In the genomic region with DNA sequence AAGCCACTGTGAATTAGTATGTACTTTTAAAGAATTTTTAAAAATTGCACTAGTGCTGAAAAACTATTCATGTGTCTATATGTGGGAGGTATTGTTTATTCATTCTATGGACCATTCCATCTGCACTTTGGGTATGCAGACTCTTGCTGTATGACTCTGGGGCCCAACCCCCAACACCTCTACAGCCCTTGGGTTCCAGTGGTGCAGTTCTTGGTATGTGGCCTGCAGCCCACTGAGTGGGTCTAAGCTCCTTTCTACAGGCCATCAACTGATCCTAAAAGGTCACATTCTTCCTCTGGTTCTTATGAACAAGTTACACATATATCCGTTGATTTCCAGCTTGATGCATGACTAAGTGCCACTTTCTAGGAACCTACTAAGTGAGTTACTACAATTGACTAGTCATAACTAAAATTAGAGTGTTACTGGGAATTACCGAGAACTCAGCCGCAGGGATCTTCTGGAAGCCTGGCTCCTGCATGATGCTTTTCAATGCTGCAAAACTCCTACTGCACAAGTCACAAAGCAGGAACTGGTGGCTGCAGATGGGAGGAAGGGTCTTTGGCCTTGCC, we compare ENCODE assay signal across 1 cellular context.
TF ChIP-seq lines count a peak whose summit lies in the region.

No MANE protein-coding gene starts in this region.

TF ChIP-seq in K562, 482 proteins besides CTCF, POLR2A, EP300 and RAD21 (continued from another document):
- TF ChIP-seq, protein P1, sequence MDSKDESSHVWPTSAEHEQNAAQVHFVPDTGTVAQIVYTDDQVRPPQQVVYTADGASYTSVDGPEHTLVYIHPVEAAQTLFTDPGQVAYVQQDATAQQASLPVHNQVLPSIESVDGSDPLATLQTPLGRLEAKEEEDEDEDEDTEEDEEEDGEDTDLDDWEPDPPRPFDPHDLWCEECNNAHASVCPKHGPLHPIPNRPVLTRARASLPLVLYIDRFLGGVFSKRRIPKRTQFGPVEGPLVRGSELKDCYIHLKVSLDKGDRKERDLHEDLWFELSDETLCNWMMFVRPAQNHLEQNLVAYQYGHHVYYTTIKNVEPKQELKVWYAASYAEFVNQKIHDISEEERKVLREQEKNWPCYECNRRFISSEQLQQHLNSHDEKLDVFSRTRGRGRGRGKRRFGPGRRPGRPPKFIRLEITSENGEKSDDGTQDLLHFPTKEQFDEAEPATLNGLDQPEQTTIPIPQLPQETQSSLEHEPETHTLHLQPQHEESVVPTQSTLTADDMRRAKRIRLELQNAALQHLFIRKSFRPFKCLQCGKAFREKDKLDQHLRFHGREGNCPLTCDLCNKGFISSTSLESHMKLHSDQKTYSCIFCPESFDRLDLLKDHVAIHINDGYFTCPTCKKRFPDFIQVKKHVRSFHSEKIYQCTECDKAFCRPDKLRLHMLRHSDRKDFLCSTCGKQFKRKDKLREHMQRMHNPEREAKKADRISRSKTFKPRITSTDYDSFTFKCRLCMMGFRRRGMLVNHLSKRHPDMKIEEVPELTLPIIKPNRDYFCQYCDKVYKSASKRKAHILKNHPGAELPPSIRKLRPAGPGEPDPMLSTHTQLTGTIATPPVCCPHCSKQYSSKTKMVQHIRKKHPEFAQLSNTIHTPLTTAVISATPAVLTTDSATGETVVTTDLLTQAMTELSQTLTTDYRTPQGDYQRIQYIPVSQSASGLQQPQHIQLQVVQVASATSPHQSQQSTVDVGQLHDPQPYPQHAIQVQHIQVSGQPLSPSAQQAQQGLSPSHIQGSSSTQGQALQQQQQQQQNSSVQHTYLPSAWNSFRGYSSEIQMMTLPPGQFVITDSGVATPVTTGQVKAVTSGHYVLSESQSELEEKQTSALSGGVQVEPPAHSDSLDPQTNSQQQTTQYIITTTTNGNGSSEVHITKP (IDR thresholded peaks at IDR 0.05; ENCODE audit: partially characterized antibody): peak; percentile 90
- TF ChIP-seq ADNP (tag; IDR thresholded peaks at IDR 0.05) (no peak), MEIS2 (IDR thresholded peaks at IDR 0.05; ENCODE audit: partially characterized antibody) (no peak), JUND (IDR thresholded peaks at IDR 0.05; ENCODE audit: borderline replicate concordance, low read depth, low read length) (no peak), JUND (tag; IDR thresholded peaks at IDR 0.05; ENCODE audit: borderline replicate concordance, low read depth, low read length) (peak; percentile 53; the same call in 2 of the 3 replicates), ETV6 (IDR thresholded peaks at IDR 0.05; ENCODE audit: borderline replicate concordance in 1 of 2, low read depth in 2 of 2, low read length in 1 of 2) (no peak), ETV6 (CRISPR knock-in tag; IDR thresholded peaks at IDR 0.05; ENCODE audit: borderline replicate concordance) (no peak), STAT5A (IDR thresholded peaks at IDR 0.05; ENCODE audit: borderline replicate concordance, low read length) (peak; percentile 21; the same call in 1 of the 2 replicates), ZKSCAN1 (IDR thresholded peaks at IDR 0.05; ENCODE audit: low read depth, low read length) (peak; percentile 56; the same call in 1 of the 2 replicates), FOSL1 (tag; conservative IDR thresholded peaks at IDR 0.05) (0 out of 2 replicates have a peak, but pooled peaks have one; percentile 11), MEF2A (IDR thresholded peaks at IDR 0.05; ENCODE audit: control insufficient read depth, low read depth, low read length) (peak; percentile 65; the same call in 1 of the 2 replicates), SAFB2 (IDR thresholded peaks at IDR 0.05; ENCODE audit: borderline replicate concordance, low read depth, low read length, severe bottlenecking) (no peak), ARID1B (IDR thresholded peaks at IDR 0.05) (0 out of 2 replicates have a peak, but pooled peaks have one; percentile 10), GTF2E2 (tag; IDR thresholded peaks at IDR 0.05) (no peak), ZNF76 (CRISPR knock-in tag; IDR thresholded peaks at IDR 0.05; ENCODE audit: borderline replicate concordance) (no peak), XRCC5 (IDR thresholded peaks at IDR 0.05; ENCODE audit: low read depth, low read length) (no peak), ZNF184 (CRISPR knock-in tag; IDR thresholded peaks at IDR 0.05) (peak; percentile 84), TCF3 (CRISPR knock-in tag; IDR thresholded peaks at IDR 0.05) (0 out of 2 replicates have a peak, but pooled peaks have one; percentile 12), PTTG1 (tag; IDR thresholded peaks at IDR 0.05; ENCODE audit: low read depth) (no peak), SOX6 (IDR thresholded peaks at IDR 0.05) (no peak), SIN3A (IDR thresholded peaks at IDR 0.05; ENCODE audit: borderline replicate concordance in 2 of 2, control insufficient read depth in 1 of 2, low read depth in 2 of 2, low read length in 2 of 2) (no peak)
- TF ChIP-seq, protein P2, sequence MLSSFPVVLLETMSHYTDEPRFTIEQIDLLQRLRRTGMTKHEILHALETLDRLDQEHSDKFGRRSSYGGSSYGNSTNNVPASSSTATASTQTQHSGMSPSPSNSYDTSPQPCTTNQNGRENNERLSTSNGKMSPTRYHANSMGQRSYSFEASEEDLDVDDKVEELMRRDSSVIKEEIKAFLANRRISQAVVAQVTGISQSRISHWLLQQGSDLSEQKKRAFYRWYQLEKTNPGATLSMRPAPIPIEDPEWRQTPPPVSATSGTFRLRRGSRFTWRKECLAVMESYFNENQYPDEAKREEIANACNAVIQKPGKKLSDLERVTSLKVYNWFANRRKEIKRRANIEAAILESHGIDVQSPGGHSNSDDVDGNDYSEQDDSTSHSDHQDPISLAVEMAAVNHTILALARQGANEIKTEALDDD (IDR thresholded peaks at IDR 0.05): peak; percentile 91
- TF ChIP-seq, protein P3, sequence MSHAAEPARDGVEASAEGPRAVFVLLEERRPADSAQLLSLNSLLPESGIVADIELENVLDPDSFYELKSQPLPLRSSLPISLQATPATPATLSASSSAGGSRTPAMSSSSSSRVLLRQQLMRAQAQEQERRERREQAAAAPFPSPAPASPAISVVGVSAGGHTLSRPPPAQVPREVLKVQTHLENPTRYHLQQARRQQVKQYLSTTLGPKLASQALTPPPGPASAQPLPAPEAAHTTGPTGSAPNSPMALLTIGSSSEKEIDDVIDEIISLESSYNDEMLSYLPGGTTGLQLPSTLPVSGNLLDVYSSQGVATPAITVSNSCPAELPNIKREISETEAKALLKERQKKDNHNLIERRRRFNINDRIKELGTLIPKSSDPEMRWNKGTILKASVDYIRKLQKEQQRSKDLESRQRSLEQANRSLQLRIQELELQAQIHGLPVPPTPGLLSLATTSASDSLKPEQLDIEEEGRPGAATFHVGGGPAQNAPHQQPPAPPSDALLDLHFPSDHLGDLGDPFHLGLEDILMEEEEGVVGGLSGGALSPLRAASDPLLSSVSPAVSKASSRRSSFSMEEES (CRISPR knock-in tag; IDR thresholded peaks at IDR 0.05): no peak
- TF ChIP-seq, protein P4, sequence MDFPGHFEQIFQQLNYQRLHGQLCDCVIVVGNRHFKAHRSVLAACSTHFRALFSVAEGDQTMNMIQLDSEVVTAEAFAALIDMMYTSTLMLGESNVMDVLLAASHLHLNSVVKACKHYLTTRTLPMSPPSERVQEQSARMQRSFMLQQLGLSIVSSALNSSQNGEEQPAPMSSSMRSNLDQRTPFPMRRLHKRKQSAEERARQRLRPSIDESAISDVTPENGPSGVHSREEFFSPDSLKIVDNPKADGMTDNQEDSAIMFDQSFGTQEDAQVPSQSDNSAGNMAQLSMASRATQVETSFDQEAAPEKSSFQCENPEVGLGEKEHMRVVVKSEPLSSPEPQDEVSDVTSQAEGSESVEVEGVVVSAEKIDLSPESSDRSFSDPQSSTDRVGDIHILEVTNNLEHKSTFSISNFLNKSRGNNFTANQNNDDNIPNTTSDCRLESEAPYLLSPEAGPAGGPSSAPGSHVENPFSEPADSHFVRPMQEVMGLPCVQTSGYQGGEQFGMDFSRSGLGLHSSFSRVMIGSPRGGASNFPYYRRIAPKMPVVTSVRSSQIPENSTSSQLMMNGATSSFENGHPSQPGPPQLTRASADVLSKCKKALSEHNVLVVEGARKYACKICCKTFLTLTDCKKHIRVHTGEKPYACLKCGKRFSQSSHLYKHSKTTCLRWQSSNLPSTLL (IDR thresholded peaks at IDR 0.05): no peak; the same call in 1 of the 2 replicates
- TF ChIP-seq, protein P5, sequence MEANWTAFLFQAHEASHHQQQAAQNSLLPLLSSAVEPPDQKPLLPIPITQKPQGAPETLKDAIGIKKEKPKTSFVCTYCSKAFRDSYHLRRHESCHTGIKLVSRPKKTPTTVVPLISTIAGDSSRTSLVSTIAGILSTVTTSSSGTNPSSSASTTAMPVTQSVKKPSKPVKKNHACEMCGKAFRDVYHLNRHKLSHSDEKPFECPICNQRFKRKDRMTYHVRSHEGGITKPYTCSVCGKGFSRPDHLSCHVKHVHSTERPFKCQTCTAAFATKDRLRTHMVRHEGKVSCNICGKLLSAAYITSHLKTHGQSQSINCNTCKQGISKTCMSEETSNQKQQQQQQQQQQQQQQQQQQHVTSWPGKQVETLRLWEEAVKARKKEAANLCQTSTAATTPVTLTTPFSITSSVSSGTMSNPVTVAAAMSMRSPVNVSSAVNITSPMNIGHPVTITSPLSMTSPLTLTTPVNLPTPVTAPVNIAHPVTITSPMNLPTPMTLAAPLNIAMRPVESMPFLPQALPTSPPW (CRISPR knock-in tag; IDR thresholded peaks at IDR 0.05): peak; percentile 14; the same call in 1 of the 2 replicates
- TF ChIP-seq, protein P6, sequence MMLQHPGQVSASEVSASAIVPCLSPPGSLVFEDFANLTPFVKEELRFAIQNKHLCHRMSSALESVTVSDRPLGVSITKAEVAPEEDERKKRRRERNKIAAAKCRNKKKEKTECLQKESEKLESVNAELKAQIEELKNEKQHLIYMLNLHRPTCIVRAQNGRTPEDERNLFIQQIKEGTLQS (IDR thresholded peaks at IDR 0.05): peak; percentile 58
- TF ChIP-seq, protein P6 (CRISPR knock-in tag; conservative IDR thresholded peaks at IDR 0.05): no peak
